Comparison of ENCODE assay signal across 8 cellular contexts in the genomic region with DNA sequence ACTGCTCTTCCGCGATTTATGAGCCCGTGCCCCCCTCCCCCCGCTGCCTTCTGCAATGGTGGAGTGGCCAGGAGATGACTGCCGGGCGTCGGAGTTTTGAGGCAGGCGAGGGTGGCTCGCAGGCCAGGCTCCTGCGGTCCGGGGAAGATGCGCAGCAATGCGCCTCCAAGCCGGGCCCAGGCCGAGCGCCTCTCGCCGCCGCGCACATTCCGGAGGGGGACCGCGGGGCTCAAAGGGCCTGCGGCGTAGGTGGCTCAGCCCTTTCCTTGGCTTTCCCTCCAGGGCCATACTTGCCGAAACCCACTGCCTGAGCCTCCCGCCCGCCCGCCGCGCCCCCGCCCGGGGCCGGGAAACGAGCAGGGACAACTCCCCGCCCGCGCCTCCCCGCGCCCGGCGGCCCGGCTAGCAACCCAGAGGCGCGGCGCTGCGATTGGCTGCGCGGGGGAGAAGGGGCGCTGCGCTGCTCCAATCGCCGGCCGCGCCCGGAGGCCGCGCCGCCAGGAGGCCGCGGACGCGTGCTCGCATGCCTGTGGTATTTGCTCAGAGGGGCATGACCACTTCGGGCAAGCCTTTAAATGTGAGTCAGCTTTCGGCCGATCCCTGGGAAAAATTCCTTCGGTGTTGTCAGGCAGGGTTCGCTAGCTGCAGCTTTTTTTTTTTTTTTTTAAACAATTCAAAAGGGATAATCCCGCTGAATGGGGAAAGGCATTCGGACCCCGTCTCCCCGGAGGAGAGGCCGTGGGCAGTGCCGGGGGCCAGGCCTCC.
DNase-seq lines count a peak whose midpoint lies in the region; ATAC-seq lines count a peak whose summit lies in the region.

No MANE protein-coding gene starts in this region.

- peak; percentile 99 for DNase-seq in AG20443 (ENCODE audit: low spot score)
- DNase-seq in KG1 (lab: John Stamatoyannopoulos, UW): peak; percentile 17
- DNase-seq in activated CD4-positive, alpha-beta T cell treated with anti-CD3 and anti-CD28 coated beads, Interleukin-2, amount 50 U/mL, for 1 hour: peak; percentile 71
- peak; percentile 36 for DNase-seq in cortex of kidney (lab: John Stamatoyannopoulos, UW)
- DNase-seq in left kidney (ENCODE audit: low read depth, low spot score): peak; percentile 98
- DNase-seq in stimulated activated CD4-positive, alpha-beta T cell treated with anti-CD3 and anti-CD28 coated beads, Interleukin-15, amount 100 ng/mL, for 48 hours (ENCODE audit: low read depth in 2 of 2): peak; percentile 28 to 66

- peak; percentile 75 for ATAC-seq in GM19467 (IDR thresholded peaks at IDR 0.05; ENCODE audit: unreplicated experiment)
- ATAC-seq in HG03469 (IDR thresholded peaks at IDR 0.05; ENCODE audit: unreplicated experiment): no peak

Comparison
In these comparisons a context has a peak if more than half of its experiments do, and no peak if none do; other contexts are left out.
1. DNase-seq: peak in every context shown above with its lines; median percentile 99 in AG20443; 98 in left kidney; 71 in activated CD4-positive, alpha-beta T cell treated with anti-CD3 and anti-CD28 coated beads, Interleukin-2, amount 50 U/mL, for 1 hour; 47 in stimulated activated CD4-positive, alpha-beta T cell treated with anti-CD3 and anti-CD28 coated beads, Interleukin-15, amount 100 ng/mL, for 48 hours; 36 in cortex of kidney; 17 in KG1.